ENCODE assay signal across 8 cellular contexts in the genomic region with DNA sequence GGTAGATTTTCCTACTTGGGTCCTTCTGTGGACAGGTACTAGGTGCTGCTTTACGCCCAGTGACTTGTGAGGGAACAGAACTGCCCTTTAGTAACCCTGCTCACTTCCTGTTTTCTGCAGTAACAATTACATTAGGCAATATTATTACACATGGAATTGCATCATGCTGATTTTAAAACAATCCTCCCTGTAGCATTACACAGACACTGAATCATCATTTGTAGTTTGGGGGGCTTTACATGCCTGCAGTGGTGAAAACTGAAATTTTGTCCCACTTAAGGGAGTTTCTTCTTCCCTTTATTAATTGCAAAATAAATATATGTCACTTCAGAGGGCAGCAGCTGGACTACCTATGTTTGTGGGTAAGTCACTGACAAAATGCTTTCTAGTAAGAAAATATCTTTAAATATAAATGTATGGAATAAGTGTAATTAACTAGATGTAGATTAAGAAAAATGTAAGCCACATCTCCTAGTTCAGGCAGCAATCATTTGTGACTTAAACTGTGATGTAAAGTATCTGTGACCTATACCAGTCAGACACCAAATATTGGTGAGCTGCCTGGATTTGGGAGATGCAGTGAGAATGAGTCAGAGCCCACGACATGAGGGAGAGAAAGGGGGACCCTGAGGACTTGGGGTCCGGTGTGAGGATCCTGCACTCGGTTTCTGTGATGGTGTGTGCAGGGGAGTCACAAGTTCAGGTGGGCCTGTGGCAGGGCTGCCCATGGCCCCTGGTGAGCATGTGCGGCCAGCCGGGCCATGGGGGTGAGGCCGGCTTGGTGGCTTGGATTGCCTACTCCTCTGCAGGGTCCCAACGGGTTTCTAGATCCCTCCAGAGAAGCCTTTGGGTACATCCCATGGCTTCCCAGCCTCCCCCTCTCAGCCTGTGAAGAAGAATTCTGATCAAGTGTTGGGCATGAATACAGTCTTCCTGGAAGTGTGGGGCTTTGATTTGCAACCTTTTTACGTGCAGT. TPM values are rescaled to one million over a fixed set of nuclear protein-coding genes. Genes with fewer than 3 reads are reported as not detected.
DNase-seq lines count a peak whose midpoint lies in the region; ATAC-seq and TF ChIP-seq lines count a peak whose summit lies in the region.

No MANE protein-coding gene starts in this region.

- H3K36me3 Mint-ChIP-seq in stimulated activated effector memory CD8-positive, alpha-beta T cell treated with anti-CD3 and anti-CD28 coated beads, Interleukin-12 subunit alpha, Interleukin-12 subunit beta, amount 100 ng/mL, for 72 hours, result no peaks in the 10 kb centered on the region

- no peak overlapping the region for H3K4me3 ChIP-seq in RWPE2 (ENCODE audit: severe bottlenecking)

- peak; percentile 83 for DNase-seq in A172 (ENCODE audit: low spot score)
- DNase-seq in RWPE2 (ENCODE audit: low spot score), result no peak
- peak; percentile 47 for DNase-seq in fibroblast of gingiva (ENCODE audit: low read depth)
- DNase-seq in stimulated activated effector memory CD8-positive, alpha-beta T cell treated with anti-CD3 and anti-CD28 coated beads, Interleukin-12 subunit alpha, Interleukin-12 subunit beta, amount 100 ng/mL, for 72 hours (ENCODE audit: low spot score in 2 of 2), result peak in 1 of 2 donors; percentile 44
- no peak for DNase-seq in glomerular visceral epithelial cell (ENCODE audit: extremely low spot score)
- no peak for DNase-seq in NCI-H2081 (lab: John Stamatoyannopoulos, UW)
- no peak for DNase-seq in D341Med (ENCODE audit: low spot score)

- no peaks in the 10 kb centered on the region for H3K9me3 ChIP-seq in RWPE2 (ENCODE audit: severe bottlenecking)

- H3K4me1 ChIP-seq in RWPE2 (ENCODE audit: insufficient read depth, poor library complexity, severe bottlenecking), result peaks cover 44% of the 10 kb centered on the region

- H3K9me3 Mint-ChIP-seq in stimulated activated effector memory CD8-positive, alpha-beta T cell treated with anti-CD3 and anti-CD28 coated beads, Interleukin-12 subunit alpha, Interleukin-12 subunit beta, amount 100 ng/mL, for 72 hours, result no peaks in the 10 kb centered on the region

- H3K36me3 ChIP-seq in RWPE2 (ENCODE audit: low read depth), result no peaks in the 10 kb centered on the region

- peaks cover 35% of the 10 kb centered on the region for H3K4me1 Mint-ChIP-seq in stimulated activated effector memory CD8-positive, alpha-beta T cell treated with anti-CD3 and anti-CD28 coated beads, Interleukin-12 subunit alpha, Interleukin-12 subunit beta, amount 100 ng/mL, for 72 hours

- no peak for TF ChIP-seq CTCF in RWPE2 (IDR thresholded peaks at IDR 0.05; ENCODE audit: poor library complexity, severe bottlenecking)

- peak; percentile 61 for ATAC-seq in GM19395 (IDR thresholded peaks at IDR 0.05; ENCODE audit: unreplicated experiment)
- peak; percentile 91 for ATAC-seq in RWPE2 (ENCODE audit: low read depth)
- ATAC-seq in stimulated activated effector memory CD8-positive, alpha-beta T cell treated with anti-CD3 and anti-CD28 coated beads, Interleukin-12 subunit alpha, Interleukin-12 subunit beta, amount 100 ng/mL, for 72 hours, result peak; percentile 65

- H3K27me3 ChIP-seq in RWPE2 (ENCODE audit: insufficient read depth, poor library complexity, severe bottlenecking), result no peaks in the 10 kb centered on the region

- no peak overlapping the region for H3K27ac Mint-ChIP-seq in stimulated activated effector memory CD8-positive, alpha-beta T cell treated with anti-CD3 and anti-CD28 coated beads, Interleukin-12 subunit alpha, Interleukin-12 subunit beta, amount 100 ng/mL, for 72 hours

- no peak overlapping the region for H3K4me3 Mint-ChIP-seq in stimulated activated effector memory CD8-positive, alpha-beta T cell treated with anti-CD3 and anti-CD28 coated beads, Interleukin-12 subunit alpha, Interleukin-12 subunit beta, amount 100 ng/mL, for 72 hours

- H3K27ac ChIP-seq in RWPE2 (ENCODE audit: poor library complexity, severe bottlenecking), result peak overlapping the region; percentile 71

RNA-seq across cellular contexts. Expression of a gene that starts 19.2 kb away (rescaled TPM):
- total RNA-seq in A172 (2014; rRNA removed; shearing (Covaris generic)), result 2.5 and 2.9 TPM in 2 replicates

Comparison
In these comparisons a context has a peak if more than half of its experiments do, and no peak if none do; other contexts are left out.
1. DNase-seq: peak in A172 (single experiment) and fibroblast of gingiva (single experiment); none in RWPE2 (single experiment), glomerular visceral epithelial cell (single experiment), NCI-H2081 (0 of 2) and D341Med (single experiment).
2. Peak in every context shown above with its lines, with median percentiles within 50 percentile points of each other: ATAC-seq.